Comparison of ENCODE assay signal across 8 cellular contexts in genomic region chr2:200509608-200510433, GRCh38. TPM values are rescaled to one million over a fixed set of nuclear protein-coding genes. Genes with fewer than 3 reads are reported as not detected.
DNase-seq lines count a peak whose midpoint lies in the region; ATAC-seq, FAIRE-seq and TF ChIP-seq lines count a peak whose summit lies in the region.

Gene KCTD18 (minus strand): TSS chr2:200510068. CDS start chr2:200507016, 3,052 bp downstream.

- no peaks in the 10 kb centered on the region for H3K9me3 ChIP-seq in HepG2 (ENCODE audit: low read length)

- TF ChIP-seq RAD21 in HepG2 (CRISPR knock-in tag; IDR thresholded peaks at IDR 0.05): peak; percentile 94

- H3K4me3 Mint-ChIP-seq in CD14-positive monocyte: peak within 1 kb of the TSS; percentile 89 to 99
- peak within 1 kb of the TSS; percentile 88 for H3K4me3 Mint-ChIP-seq in dendritic cell treated with granulocyte-macrophage colony-stimulating factor and Interleukin-4, amounts not matched to agents 40 ng/mL and 50 ng/mL, for 4 days

- H3K27me3 ChIP-seq in HepG2 (ENCODE audit: control insufficient read depth in 1 of 2, insufficient read depth in 2 of 2, low read length in 2 of 2): peaks cover 0 to 8% of the 10 kb centered on the region in 2 experiments; a peak in 1 of 5 replicates

- peaks cover 23% of the 10 kb centered on the region for H3K4me1 ChIP-seq in HepG2 (ENCODE audit: insufficient read depth, low read length)

- no TSS peak for BruUV-seq in HepG2 (replicated peaks; lab: Mats Ljungman, UMichigan)

- peak within 1 kb of the TSS; percentile 89 to 98 (median 94) for H3K4me3 ChIP-seq in HepG2 (replicated peaks in 1 of 3; ENCODE audit: insufficient read depth in 1 of 3, low read depth in 2 of 3, low read length in 3 of 3)

- peak within 1 kb of the TSS; percentile 85 for H3K9ac ChIP-seq in HepG2 (ENCODE audit: insufficient read depth, low read depth, low read length)

- under 1% methylated on average over 41 of the region's 78 CpGs for WGBS in HepG2 (ENCODE audit: low lambda C conversion rate)

- peak within 1 kb of the TSS; percentile 97 for H2AFZ ChIP-seq in HepG2 (ENCODE audit: low read length)

- H3K4me1 Mint-ChIP-seq in CD14-positive monocyte: peaks cover 16% of the 10 kb centered on the region
- peaks cover 19% of the 10 kb centered on the region for H3K4me1 Mint-ChIP-seq in dendritic cell treated with granulocyte-macrophage colony-stimulating factor and Interleukin-4, amounts not matched to agents 40 ng/mL and 50 ng/mL, for 4 days (ENCODE audit: low read depth)

- peaks cover 5% of the 10 kb centered on the region in 2 donors for H3K36me3 Mint-ChIP-seq in CD14-positive monocyte
- H3K36me3 Mint-ChIP-seq in dendritic cell treated with granulocyte-macrophage colony-stimulating factor and Interleukin-4, amounts not matched to agents 40 ng/mL and 50 ng/mL, for 4 days (ENCODE audit: low read depth): peaks cover 18% of the 10 kb centered on the region

- CTCF ChIA-PET in HepG2 (lab: Yijun Ruan, JAX; ENCODE audit: low intra/inter-chr PET ratio, low total read pairs): interaction anchor here (1.2 to 2.1 kb wide), 3 partner anchors 26 to 536 kb away, joined by 5 to 9 read pairs (median 8); no protein-coding TSS in a partner anchor

- H3K27ac Mint-ChIP-seq in CD14-positive monocyte: peak within 1 kb of the TSS; percentile 78 to 94 (median 88)
- H3K27ac Mint-ChIP-seq in dendritic cell treated with granulocyte-macrophage colony-stimulating factor and Interleukin-4, amounts not matched to agents 40 ng/mL and 50 ng/mL, for 4 days: peak within 1 kb of the TSS; percentile 81

- H3K36me3 ChIP-seq in HepG2 (replicated peaks in 1 of 2; ENCODE audit: control insufficient read depth in 1 of 2, insufficient read depth in 2 of 2, low read length in 2 of 2): no peaks in the 10 kb centered on the region

- peak; percentile 85 for DNase-seq in CD14-positive monocyte (ENCODE audit: low spot score)
- peak; percentile 77 for DNase-seq in NCI-H748 treated with DMSO at 0.1 percent for 48 hours (lab: John Stamatoyannopoulos, UW)
- DNase-seq in activated CD4-positive, alpha-beta T cell treated with anti-CD3 and anti-CD28 coated beads, Interleukin-2, amount 50 U/mL, for 4 hours: peak; percentile 89
- peak; percentile 84 for DNase-seq in HepG2 (ENCODE audit: low spot score)
- peak; percentile 94 for DNase-seq in stimulated activated CD4-positive, alpha-beta T cell treated with anti-CD3 and anti-CD28 coated beads, Interleukin-4, amount 100 ng/mL, for 1 hour

- no peak for FAIRE-seq in HepG2 (lab: Jason Lieb, UNC)

- H3K9me3 Mint-ChIP-seq in CD14-positive monocyte: no peaks in the 10 kb centered on the region
- no peaks in the 10 kb centered on the region for H3K9me3 Mint-ChIP-seq in dendritic cell treated with granulocyte-macrophage colony-stimulating factor and Interleukin-4, amounts not matched to agents 40 ng/mL and 50 ng/mL, for 4 days

- H4K20me1 ChIP-seq in HepG2 (ENCODE audit: insufficient read depth, low read length): no peaks in the 10 kb centered on the region

- POLR2A ChIA-PET in HepG2 (lab: Yijun Ruan, JAX): interaction anchor here (0.5 to 1.6 kb wide), 11 partner anchors 13 to 941 kb away, joined by 3 to 9 read pairs (median 3); partner anchors contain the start of genes AOX1 and SPATS2L

- in situ Hi-C loops in HepG2 (cut with HindIII; ENCODE audit: extremely low pct_ligation_motif_present, low pct_unique_long_range_greater_than_20kb): no loop called here

- ATAC-seq in GM19328 (IDR thresholded peaks at IDR 0.05; ENCODE audit: unreplicated experiment) (peak; percentile 99), HG03469 (IDR thresholded peaks at IDR 0.05; ENCODE audit: unreplicated experiment) (peak; percentile 94), HepG2 (peak; percentile 96)

- TF ChIP-seq EP300 in HepG2 (IDR thresholded peaks at IDR 0.05; ENCODE audit: low read depth in 2 of 2, low read length in 2 of 2) (peak in 1 of 2 experiments; percentile 61; a peak in 3 of 4 replicates), HepG2 (CRISPR knock-in tag; IDR thresholded peaks at IDR 0.05; ENCODE audit: borderline replicate concordance) (no peak)

- peak within 1 kb of the TSS; percentile 69 for H3K27ac ChIP-seq in HepG2 (ENCODE audit: extremely low read length, insufficient read depth, low read length)

- intact Hi-C loops in CD14-positive monocyte (cut with micrococcal nuclease): no loop called here
- intact Hi-C loops in dendritic cell treated with granulocyte-macrophage colony-stimulating factor and Interleukin-4, amounts not matched to agents 40 ng/mL and 50 ng/mL, for 4 days (cut with micrococcal nuclease): loop anchor here (1.0 to 5.0 kb wide), 2 partner anchors 16 to 302 kb away; partner anchors contain the start of genes BZW1 and SGO2
- intact Hi-C loops in HepG2 (cut with micrococcal nuclease; ENCODE audit: unreplicated experiment): loop anchor here (2.0 kb wide), 2 partner anchors 27 to 537 kb away; no protein-coding TSS in a partner anchor

- no peaks in the 10 kb centered on the region for H3K27me3 Mint-ChIP-seq in CD14-positive monocyte (ENCODE audit: low read depth in 3 of 3)
- H3K27me3 Mint-ChIP-seq in dendritic cell treated with granulocyte-macrophage colony-stimulating factor and Interleukin-4, amounts not matched to agents 40 ng/mL and 50 ng/mL, for 4 days: no peaks in the 10 kb centered on the region

- TF ChIP-seq CTCF in CD14-positive monocyte (IDR thresholded peaks at IDR 0.05) (peak; percentile 86), HepG2 (CRISPR knock-in tag; IDR thresholded peaks at IDR 0.05) (peak; percentile 93)

- H3K79me2 ChIP-seq in HepG2 (ENCODE audit: insufficient read depth, low read length): peaks cover 4% of the 10 kb centered on the region

- peak; percentile 77 to 81 for TF ChIP-seq POLR2A in HepG2 (IDR thresholded peaks at IDR 0.05; ENCODE audit: insufficient read depth in 1 of 2, low read depth in 2 of 2, low read length in 2 of 2)

- peak within 1 kb of the TSS; percentile 90 for H3K4me2 ChIP-seq in HepG2 (ENCODE audit: low read depth, low read length)

TF ChIP-seq in HepG2, 621 proteins besides CTCF, POLR2A, EP300 and RAD21 (continues in another document):
- TF ChIP-seq ESRRA (CRISPR knock-in tag; IDR thresholded peaks at IDR 0.05; ENCODE audit: low read depth): peak; percentile 47; the same call in 1 of the 2 replicates
- TF ChIP-seq PHF5A (CRISPR knock-in tag; IDR thresholded peaks at IDR 0.05; ENCODE audit: low read depth, unreplicated experiment): no peak
- no peak for TF ChIP-seq ATM (IDR thresholded peaks at IDR 0.05; ENCODE audit: borderline replicate concordance)
- no peak for TF ChIP-seq ZFYVE20 (CRISPR knock-in tag; IDR thresholded peaks at IDR 0.05; ENCODE audit: borderline replicate concordance, low read depth)
- no peak for TF ChIP-seq ZZZ3 (CRISPR knock-in tag; IDR thresholded peaks at IDR 0.05; ENCODE audit: borderline replicate concordance)
- TF ChIP-seq YEATS4 (CRISPR knock-in tag; IDR thresholded peaks at IDR 0.05; ENCODE audit: borderline replicate concordance): peak; percentile 96
- TF ChIP-seq ZSCAN9 (CRISPR knock-in tag; IDR thresholded peaks at IDR 0.05; ENCODE audit: borderline replicate concordance): peak; percentile 85; the same call in 1 of the 2 replicates
- no peak for TF ChIP-seq ZUFSP (CRISPR knock-in tag; IDR thresholded peaks at IDR 0.05; ENCODE audit: borderline replicate concordance)
- TF ChIP-seq ZNF678 (CRISPR knock-in tag; IDR thresholded peaks at IDR 0.05): peak; percentile 37; the same call in 1 of the 2 replicates

RNA-seq across cellular contexts. Expression of gene KCTD18, which starts in this region (rescaled TPM):
- 10 to 100 TPM in 1 of 2 donors, 1 to 10 TPM in 1; 9.7 to 14.6 TPM for polyA plus RNA-seq in CD14-positive monocyte
- 7.0 and 7.1 TPM in 2 replicates for total RNA-seq in HepG2 (2016; rRNA removed; fragmentation: Illumina TruSeq; extraction: Trizol)
- 1.9 and 2.4 TPM in 2 replicates for total RNA-seq in HepG2 (2016; cell fraction: cytosol; rRNA removed; fragmentation: Illumina TruSeq; extraction: Trizol; ENCODE audit: low read depth)
- 6.3 and 7.3 TPM in 2 replicates for total RNA-seq in HepG2 (2016; cell fraction: insoluble cytoplasmic fraction; rRNA removed; fragmentation: Illumina TruSeq; extraction: Trizol)
- total RNA-seq in HepG2 (2016; cell fraction: membrane; rRNA removed; fragmentation: Illumina TruSeq; extraction: Trizol): 7.3 and 8.3 TPM in 2 replicates
- total RNA-seq in HepG2 (2016; cell fraction: nucleus; rRNA removed; fragmentation: Illumina TruSeq; extraction: Trizol): 3.6 and 4.2 TPM in 2 replicates
- polyA plus RNA-seq in HepG2 (2011; rRNA removed): 2.2 and 2.5 TPM in 2 replicates
- 1.6 and 2.3 TPM in 2 replicates for polyA plus RNA-seq in HepG2 (2011; cell fraction: cytosol; rRNA removed)
- polyA plus RNA-seq in HepG2 (2011; cell fraction: nucleus; rRNA removed): 3.2 and 4.3 TPM in 2 replicates
- 2.8 and 4.9 TPM in 2 replicates for polyA plus RNA-seq in HepG2 (2012)
- 2.4 and 3.1 TPM in 2 replicates for polyA plus RNA-seq in HepG2 (2016; cell fraction: cytosol; fragmentation: Illumina TruSeq; extraction: Trizol; ENCODE audit: low read depth)
- 5.9 and 8.3 TPM in 2 replicates for polyA plus RNA-seq in HepG2 (2016; cell fraction: insoluble cytoplasmic fraction; fragmentation: Illumina TruSeq; extraction: Trizol; ENCODE audit: low read depth)
- polyA plus RNA-seq in HepG2 (2016; cell fraction: membrane; fragmentation: Illumina TruSeq; extraction: Trizol; ENCODE audit: low read depth): 5.6 TPM in 2 replicates
- polyA plus RNA-seq in HepG2 (2016; cell fraction: nucleus; fragmentation: Illumina TruSeq; extraction: Trizol; ENCODE audit: insufficient read depth, low read depth): 5.0 and 6.2 TPM in 2 replicates
- polyA minus RNA-seq in HepG2 (2011; rRNA and poly(A)+ RNA removed; ENCODE audit: low replicate concordance): 0.42 and 0.86 TPM in 2 replicates
- polyA minus RNA-seq in HepG2 (2011; cell fraction: cytosol; rRNA and poly(A)+ RNA removed): 2.0 and 2.1 TPM in 2 replicates
- polyA minus RNA-seq in HepG2 (2011; cell fraction: nucleus; rRNA and poly(A)+ RNA removed): 4.0 and 4.1 TPM in 2 replicates

Comparison
In these comparisons a context has a peak if more than half of its experiments do, and no peak if none do; other contexts are left out.
1. Peak in every context shown above with its lines: DNase-seq, ATAC-seq, H3K4me3 ChIP-seq and H3K27ac ChIP-seq.
2. intact Hi-C loops: an anchor here in dendritic cell treated with granulocyte-macrophage colony-stimulating factor and Interleukin-4, amounts not matched to agents 40 ng/mL and 50 ng/mL, for 4 days (1.0 to 5.0 kb wide) and HepG2 (2.0 kb wide); none called in CD14-positive monocyte.